7 cellular contexts compared by ENCODE assay signal in genomic region chr11:44110231-44110679, GRCh38. TPM values are rescaled to one million over a fixed set of nuclear protein-coding genes. Genes with fewer than 3 reads are reported as not detected.
DNase-seq lines count a peak whose midpoint lies in the region; FAIRE-seq and TF ChIP-seq lines count a peak whose summit lies in the region.

No MANE protein-coding gene starts in this region.

- no peak overlapping the region for H3K4me3 ChIP-seq in H7 (ENCODE audit: insufficient read depth, low read depth, low read length)

- DNase-seq in GM12891 (ENCODE audit: insufficient read length, low spot score) (peak; percentile 32), H7 (peak; percentile 45), SKM-1 treated with dmso at 0.1 percent for 144 hours (lab: John Stamatoyannopoulos, UW; ENCODE audit: unreplicated experiment) (peak; percentile 48), hepatic stellate cell (ENCODE audit: low spot score) (peak; percentile 31)
- peak; percentile 15 for DNase-seq in activated naive CD8-positive, alpha-beta T cell treated with anti-CD3 and anti-CD28 coated beads, Interleukin-2, amount 50 U/mL, for 16 hours (ENCODE audit: low read depth, low spot score)
- peak; percentile 69 for DNase-seq in stimulated activated CD4-positive, alpha-beta T cell treated with anti-CD3 and anti-CD28 coated beads, Interleukin-15, amount 100 ng/mL, for 24 hours

- no peaks in the 10 kb centered on the region for H3K27me3 ChIP-seq in H7 (ENCODE audit: control insufficient read depth, insufficient read depth, low read length)

- FAIRE-seq in GM12891 (lab: Jason Lieb, UNC), result peak; percentile 95

- TF ChIP-seq CTCF in LNCAP (IDR thresholded peaks at IDR 0.05), result peak; percentile 92

- H3K36me3 ChIP-seq in H7 (replicated peaks; ENCODE audit: control insufficient read depth, insufficient read depth, low read length), result peaks cover 3% of the 10 kb centered on the region

- no peak for TF ChIP-seq POLR2A in GM12891 (IDR thresholded peaks at IDR 0.05; ENCODE audit: low read depth, low read length)

TF ChIP-seq in GM12891, 5 proteins besides CTCF, POLR2A, EP300 and RAD21:
- TF ChIP-seq SPI1 (IDR thresholded peaks at IDR 0.05; ENCODE audit: low read depth, low read length), result no peak
- TF ChIP-seq POLR2AphosphoS5 (IDR thresholded peaks at IDR 0.05; ENCODE audit: low read depth, low read length), result no peak
- no peak for TF ChIP-seq POU2F2 (IDR thresholded peaks at IDR 0.05; ENCODE audit: low read depth, low read length)
- no peak for TF ChIP-seq PAX5 (IDR thresholded peaks at IDR 0.05; ENCODE audit: insufficient read depth, low read length, severe bottlenecking)
- no peak for TF ChIP-seq TAF1 (IDR thresholded peaks at IDR 0.05; ENCODE audit: low read depth, low read length)

RNA-seq across cellular contexts. Expression of gene EXT2, which starts 14.8 kb away (rescaled TPM):
- 5.1 TPM for polyA plus RNA-seq in GM12891 (2012; ENCODE audit: low read depth, missing spikeins)
- total RNA-seq in H7 (2014; rRNA removed; shearing (Covaris generic)), result 52.0 and 52.4 TPM in 2 replicates

RNA-seq across cellular contexts. Expression of gene ACCS, which starts 44.2 kb away (rescaled TPM):
- 7.3 TPM for polyA plus RNA-seq in GM12891 (2012; ENCODE audit: low read depth, missing spikeins)
- total RNA-seq in H7 (2014; rRNA removed; shearing (Covaris generic)), result 13.9 and 17.3 TPM in 2 replicates

Comparison
In these comparisons a context has a peak if more than half of its experiments do, and no peak if none do; other contexts are left out.
1. DNase-seq: peak in every context shown above with its lines; median percentile 69 in stimulated activated CD4-positive, alpha-beta T cell treated with anti-CD3 and anti-CD28 coated beads, Interleukin-15, amount 100 ng/mL, for 24 hours; 48 in SKM-1 treated with dmso at 0.1 percent for 144 hours; 45 in H7; 32 in GM12891; 31 in hepatic stellate cell; 15 in activated naive CD8-positive, alpha-beta T cell treated with anti-CD3 and anti-CD28 coated beads, Interleukin-2, amount 50 U/mL, for 16 hours.